1 cellular context compared by ENCODE assay signal in genomic region chr1:162376754-162377153, GRCh38.
TF ChIP-seq lines count a peak whose summit lies in the region.

A gene with protein sequence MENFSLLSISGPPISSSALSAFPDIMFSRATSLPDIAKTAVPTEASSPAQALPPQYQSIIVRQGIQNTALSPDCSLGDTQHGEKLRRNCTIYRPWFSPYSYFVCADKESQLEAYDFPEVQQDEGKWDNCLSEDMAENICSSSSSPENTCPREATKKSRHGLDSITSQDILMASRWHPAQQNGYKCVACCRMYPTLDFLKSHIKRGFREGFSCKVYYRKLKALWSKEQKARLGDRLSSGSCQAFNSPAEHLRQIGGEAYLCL (minus strand): TSS chr1:162376854. CDS start chr1:162376790, 64 bp downstream.

TF ChIP-seq in K562, 482 proteins besides CTCF, POLR2A, EP300 and RAD21 (continued from another document):
- TF ChIP-seq ZBTB2 (IDR thresholded peaks at IDR 0.05) (no peak), THRA (IDR thresholded peaks at IDR 0.05) (no peak), KDM1A (IDR thresholded peaks at IDR 0.05) (no peak), ELK3 (CRISPR knock-in tag; IDR thresholded peaks at IDR 0.05) (no peak)
- TF ChIP-seq, protein P1, sequence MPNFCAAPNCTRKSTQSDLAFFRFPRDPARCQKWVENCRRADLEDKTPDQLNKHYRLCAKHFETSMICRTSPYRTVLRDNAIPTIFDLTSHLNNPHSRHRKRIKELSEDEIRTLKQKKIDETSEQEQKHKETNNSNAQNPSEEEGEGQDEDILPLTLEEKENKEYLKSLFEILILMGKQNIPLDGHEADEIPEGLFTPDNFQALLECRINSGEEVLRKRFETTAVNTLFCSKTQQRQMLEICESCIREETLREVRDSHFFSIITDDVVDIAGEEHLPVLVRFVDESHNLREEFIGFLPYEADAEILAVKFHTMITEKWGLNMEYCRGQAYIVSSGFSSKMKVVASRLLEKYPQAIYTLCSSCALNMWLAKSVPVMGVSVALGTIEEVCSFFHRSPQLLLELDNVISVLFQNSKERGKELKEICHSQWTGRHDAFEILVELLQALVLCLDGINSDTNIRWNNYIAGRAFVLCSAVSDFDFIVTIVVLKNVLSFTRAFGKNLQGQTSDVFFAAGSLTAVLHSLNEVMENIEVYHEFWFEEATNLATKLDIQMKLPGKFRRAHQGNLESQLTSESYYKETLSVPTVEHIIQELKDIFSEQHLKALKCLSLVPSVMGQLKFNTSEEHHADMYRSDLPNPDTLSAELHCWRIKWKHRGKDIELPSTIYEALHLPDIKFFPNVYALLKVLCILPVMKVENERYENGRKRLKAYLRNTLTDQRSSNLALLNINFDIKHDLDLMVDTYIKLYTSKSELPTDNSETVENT (CRISPR knock-in tag; IDR thresholded peaks at IDR 0.05) = no peak
TF ChIP-seq in K562: peak in this region for 0.
